ENCODE assay signal across 24 cellular contexts in genomic region chr3:52939600-52939999, GRCh38.
"Had no signal": no experiment of that assay in that cellular context is flagged by ENCODE, and none has a peak within 500 bp of the region (broad histone marks: within the 10 kb centered on the region; RNA-seq: fewer than 3 reads in every experiment).

No MANE protein-coding gene starts in this region.

- ATAC-seq: activated CD4-positive, alpha-beta T cell treated with anti-CD3 and anti-CD28 coated beads for 36 hours; esophagus mucosa; left lung; naive thymus-derived CD4-positive, alpha-beta T cell; sciatic nerve; stimulated activated memory B cell treated with anti-CD40 and anti-IgM and Interleukin-4, amounts not matched to agents 10 μg/mL and 1 μg/mL and 100 μg/mL, for 72 hours had no signal

- FAIRE-seq: endothelial cell of umbilical vein had no signal

- H3K4me3 Mint-ChIP-seq: activated B cell treated with CpG ODN at 0.5 μM for 24 hours; activated CD4-positive, alpha-beta T cell treated with anti-CD3 and anti-CD28 coated beads for 36 hours; brain; naive thymus-derived CD4-positive, alpha-beta T cell; neural crest cell; stimulated activated memory B cell treated with anti-CD40 and anti-IgM and Interleukin-4, amounts not matched to agents 10 μg/mL and 1 μg/mL and 100 μg/mL, for 72 hours had no signal

- H3K9me3 Mint-ChIP-seq: activated B cell treated with CpG ODN at 0.5 μM for 24 hours; activated T-helper 2 cell treated with anti-CD3 and anti-CD28 coated beads, Interferon-gamma antibody, Interleukin-2, Interleukin-4, amounts not matched to agents 10 μg/mL and 5 μg/mL and 100 μg/mL, durations not matched to agents 14 hours and 24 hours and 36 hours; brain; naive thymus-derived CD4-positive, alpha-beta T cell; neural crest cell; stimulated activated memory B cell treated with anti-CD40 and anti-IgM and Interleukin-4, amounts not matched to agents 10 μg/mL and 1 μg/mL and 100 μg/mL, for 72 hours had no signal

- H3K36me3 ChIP-seq: uterus had no signal

- H3K9me3 ChIP-seq: left lung, transverse colon, uterus had no signal

- H3K27ac ChIP-seq: left lung, transverse colon, uterus had no signal

- DNase-seq: activated B cell treated with CpG ODN at 0.5 μM for 24 hours; activated CD4-positive, alpha-beta T cell treated with anti-CD3 and anti-CD28 coated beads for 36 hours; activated CD4-positive, alpha-beta T cell treated with anti-CD3 and anti-CD28 coated beads, Interleukin-2, amount 50 U/mL, for 48 hours; activated naive CD4-positive, alpha-beta T cell treated with anti-CD3 and anti-CD28 coated beads, Interleukin-2, amount 50 U/mL, for 16 hours; aorta; effector memory CD4-positive, alpha-beta T cell; kidney glomerular epithelial cell; left lung; naive thymus-derived CD4-positive, alpha-beta T cell; occipital lobe; posterior cingulate gyrus; small intestine; stimulated activated CD4-positive, alpha-beta T cell treated with anti-CD3 and anti-CD28 coated beads, Interleukin-2, amount 100 ng/mL, for 24 hours; T1000; transverse colon; uterus had no signal

- H3K4me1 ChIP-seq: uterus had no signal

- H3K27ac Mint-ChIP-seq: activated B cell treated with CpG ODN at 0.5 μM for 24 hours; activated CD4-positive, alpha-beta T cell treated with anti-CD3 and anti-CD28 coated beads for 36 hours; activated T-helper 2 cell treated with anti-CD3 and anti-CD28 coated beads, Interferon-gamma antibody, Interleukin-2, Interleukin-4, amounts not matched to agents 10 μg/mL and 5 μg/mL and 100 μg/mL, durations not matched to agents 14 hours and 24 hours and 36 hours; brain; stimulated activated memory B cell treated with anti-CD40 and anti-IgM and Interleukin-4, amounts not matched to agents 10 μg/mL and 1 μg/mL and 100 μg/mL, for 72 hours had no signal

- H3K27me3 ChIP-seq: left lung, transverse colon, uterus had no signal

- H3K4me3 ChIP-seq: left lung, lung, transverse colon, uterus had no signal

- H3K27me3 Mint-ChIP-seq: activated B cell treated with CpG ODN at 0.5 μM for 24 hours; activated CD4-positive, alpha-beta T cell treated with anti-CD3 and anti-CD28 coated beads for 36 hours; brain; naive thymus-derived CD4-positive, alpha-beta T cell; stimulated activated memory B cell treated with anti-CD40 and anti-IgM and Interleukin-4, amounts not matched to agents 10 μg/mL and 1 μg/mL and 100 μg/mL, for 72 hours had no signal
